In the genomic region with DNA sequence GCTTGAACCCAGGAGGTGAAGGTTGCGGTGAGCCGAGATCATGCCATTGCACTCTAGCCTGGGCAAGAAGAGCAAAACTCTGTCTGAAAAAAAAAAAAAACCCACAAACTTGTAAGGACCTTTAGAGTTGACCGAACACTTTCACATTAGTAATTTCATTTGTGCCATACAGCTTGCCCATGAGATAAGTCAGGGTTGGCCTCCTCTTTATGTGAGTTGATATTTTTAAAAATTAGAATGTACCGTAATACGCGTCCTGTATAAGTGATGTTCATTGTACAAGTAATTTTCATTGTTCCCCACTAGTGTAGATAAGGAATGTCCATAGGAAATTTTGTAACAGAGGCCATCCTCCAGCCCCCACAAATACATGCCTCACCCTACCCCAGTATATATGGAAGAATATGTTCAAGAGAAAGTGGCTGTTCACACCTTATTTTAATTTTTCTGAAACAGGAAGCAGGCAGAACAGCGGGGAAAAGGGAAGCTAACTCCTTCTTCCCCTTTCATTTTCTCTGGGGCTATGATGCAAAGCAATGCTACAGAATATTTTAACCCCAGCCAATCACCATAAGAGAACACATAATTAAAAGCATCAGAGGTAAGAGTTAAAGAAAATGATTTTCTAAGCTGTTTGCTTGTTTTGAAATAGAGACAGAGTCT, we compare ENCODE assay signal across 2 cellular contexts.
TF ChIP-seq lines count a peak whose summit lies in the region.

No MANE protein-coding gene starts in this region.

TF ChIP-seq in GM12878, 131 proteins besides CTCF, POLR2A, EP300 and RAD21:
- TF ChIP-seq CHD1 (IDR thresholded peaks at IDR 0.05; ENCODE audit: low read depth, low read length) (no peak), ESRRA (IDR thresholded peaks at IDR 0.05; ENCODE audit: low read length) (no peak), JUNB (IDR thresholded peaks at IDR 0.05) (peak; percentile 11; the same call in 1 of the 2 replicates), DPF2 (IDR thresholded peaks at IDR 0.05) (no peak), ETV6 (conservative IDR thresholded peaks at IDR 0.05 in 1 of 2, IDR thresholded peaks at IDR 0.05 in 1 of 2; ENCODE audit: borderline replicate concordance in 1 of 2, low read depth in 1 of 2) (peak in 1 of 2 experiments; percentile 91; a peak in 2 of 4 replicates), GATAD2B (conservative IDR thresholded peaks at IDR 0.05; ENCODE audit: low read depth) (0 out of 2 replicates have a peak, but pooled peaks have one; percentile 24), IKZF1 (conservative IDR thresholded peaks at IDR 0.05) (peak; percentile 54; the same call in 1 of the 2 replicates), SUPT20H (IDR thresholded peaks at IDR 0.05; ENCODE audit: borderline replicate concordance, control insufficient read depth, low read depth, low read length) (no peak), IKZF2 (IDR thresholded peaks at IDR 0.05) (peak; percentile 66 to 75), RUNX3 (IDR thresholded peaks at IDR 0.05; ENCODE audit: low read length) (peak; percentile 45), TAF1 (IDR thresholded peaks at IDR 0.05; ENCODE audit: borderline replicate concordance, low read depth, low read length) (no peak), BCL11A (IDR thresholded peaks at IDR 0.05; ENCODE audit: low read depth, low read length) (0 out of 2 replicates have a peak, but pooled peaks have one; percentile 33), POLR2AphosphoS2 (IDR thresholded peaks at IDR 0.05; ENCODE audit: low read depth, low read length) (no peak), SPI1 (IDR thresholded peaks at IDR 0.05; ENCODE audit: borderline replicate concordance, insufficient read depth, low read depth, low read length) (peak; percentile 56), KLF5 (IDR thresholded peaks at IDR 0.05; ENCODE audit: partially characterized antibody) (no peak), MTA2 (IDR thresholded peaks at IDR 0.05; ENCODE audit: low read depth) (peak; percentile 20; the same call in 1 of the 2 replicates), RELA (IDR thresholded peaks at IDR 0.05; ENCODE audit: borderline replicate concordance, partially characterized antibody) (no peak), CREB1 (IDR thresholded peaks at IDR 0.05; ENCODE audit: low read depth) (peak; percentile 14; the same call in 1 of the 2 replicates), SMAD5 (IDR thresholded peaks at IDR 0.05; ENCODE audit: low read depth) (no peak)
- TF ChIP-seq, protein P1, sequence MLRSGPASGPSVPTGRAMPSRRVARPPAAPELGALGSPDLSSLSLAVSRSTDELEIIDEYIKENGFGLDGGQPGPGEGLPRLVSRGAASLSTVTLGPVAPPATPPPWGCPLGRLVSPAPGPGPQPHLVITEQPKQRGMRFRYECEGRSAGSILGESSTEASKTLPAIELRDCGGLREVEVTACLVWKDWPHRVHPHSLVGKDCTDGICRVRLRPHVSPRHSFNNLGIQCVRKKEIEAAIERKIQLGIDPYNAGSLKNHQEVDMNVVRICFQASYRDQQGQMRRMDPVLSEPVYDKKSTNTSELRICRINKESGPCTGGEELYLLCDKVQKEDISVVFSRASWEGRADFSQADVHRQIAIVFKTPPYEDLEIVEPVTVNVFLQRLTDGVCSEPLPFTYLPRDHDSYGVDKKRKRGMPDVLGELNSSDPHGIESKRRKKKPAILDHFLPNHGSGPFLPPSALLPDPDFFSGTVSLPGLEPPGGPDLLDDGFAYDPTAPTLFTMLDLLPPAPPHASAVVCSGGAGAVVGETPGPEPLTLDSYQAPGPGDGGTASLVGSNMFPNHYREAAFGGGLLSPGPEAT (IDR thresholded peaks at IDR 0.05; ENCODE audit: low read depth), result peak; percentile 67
- TF ChIP-seq, protein P2, sequence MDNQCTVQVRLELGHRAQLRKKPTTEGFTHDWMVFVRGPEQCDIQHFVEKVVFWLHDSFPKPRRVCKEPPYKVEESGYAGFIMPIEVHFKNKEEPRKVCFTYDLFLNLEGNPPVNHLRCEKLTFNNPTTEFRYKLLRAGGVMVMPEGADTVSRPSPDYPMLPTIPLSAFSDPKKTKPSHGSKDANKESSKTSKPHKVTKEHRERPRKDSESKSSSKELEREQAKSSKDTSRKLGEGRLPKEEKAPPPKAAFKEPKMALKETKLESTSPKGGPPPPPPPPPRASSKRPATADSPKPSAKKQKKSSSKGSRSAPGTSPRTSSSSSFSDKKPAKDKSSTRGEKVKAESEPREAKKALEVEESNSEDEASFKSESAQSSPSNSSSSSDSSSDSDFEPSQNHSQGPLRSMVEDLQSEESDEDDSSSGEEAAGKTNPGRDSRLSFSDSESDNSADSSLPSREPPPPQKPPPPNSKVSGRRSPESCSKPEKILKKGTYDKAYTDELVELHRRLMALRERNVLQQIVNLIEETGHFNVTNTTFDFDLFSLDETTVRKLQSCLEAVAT (IDR thresholded peaks at IDR 0.05), result peak; percentile 10; the same call in 1 of the 2 replicates
- TF ChIP-seq, protein P3, sequence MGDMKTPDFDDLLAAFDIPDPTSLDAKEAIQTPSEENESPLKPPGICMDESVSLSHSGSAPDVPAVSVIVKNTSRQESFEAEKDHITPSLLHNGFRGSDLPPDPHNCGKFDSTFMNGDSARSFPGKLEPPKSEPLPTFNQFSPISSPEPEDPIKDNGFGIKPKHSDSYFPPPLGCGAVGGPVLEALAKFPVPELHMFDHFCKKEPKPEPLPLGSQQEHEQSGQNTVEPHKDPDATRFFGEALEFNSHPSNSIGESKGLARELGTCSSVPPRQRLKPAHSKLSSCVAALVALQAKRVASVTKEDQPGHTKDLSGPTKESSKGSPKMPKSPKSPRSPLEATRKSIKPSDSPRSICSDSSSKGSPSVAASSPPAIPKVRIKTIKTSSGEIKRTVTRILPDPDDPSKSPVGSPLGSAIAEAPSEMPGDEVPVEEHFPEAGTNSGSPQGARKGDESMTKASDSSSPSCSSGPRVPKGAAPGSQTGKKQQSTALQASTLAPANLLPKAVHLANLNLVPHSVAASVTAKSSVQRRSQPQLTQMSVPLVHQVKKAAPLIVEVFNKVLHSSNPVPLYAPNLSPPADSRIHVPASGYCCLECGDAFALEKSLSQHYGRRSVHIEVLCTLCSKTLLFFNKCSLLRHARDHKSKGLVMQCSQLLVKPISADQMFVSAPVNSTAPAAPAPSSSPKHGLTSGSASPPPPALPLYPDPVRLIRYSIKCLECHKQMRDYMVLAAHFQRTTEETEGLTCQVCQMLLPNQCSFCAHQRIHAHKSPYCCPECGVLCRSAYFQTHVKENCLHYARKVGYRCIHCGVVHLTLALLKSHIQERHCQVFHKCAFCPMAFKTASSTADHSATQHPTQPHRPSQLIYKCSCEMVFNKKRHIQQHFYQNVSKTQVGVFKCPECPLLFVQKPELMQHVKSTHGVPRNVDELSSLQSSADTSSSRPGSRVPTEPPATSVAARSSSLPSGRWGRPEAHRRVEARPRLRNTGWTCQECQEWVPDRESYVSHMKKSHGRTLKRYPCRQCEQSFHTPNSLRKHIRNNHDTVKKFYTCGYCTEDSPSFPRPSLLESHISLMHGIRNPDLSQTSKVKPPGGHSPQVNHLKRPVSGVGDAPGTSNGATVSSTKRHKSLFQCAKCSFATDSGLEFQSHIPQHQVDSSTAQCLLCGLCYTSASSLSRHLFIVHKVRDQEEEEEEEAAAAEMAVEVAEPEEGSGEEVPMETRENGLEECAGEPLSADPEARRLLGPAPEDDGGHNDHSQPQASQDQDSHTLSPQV (IDR thresholded peaks at IDR 0.05), result no peak

TF ChIP-seq in GM23338, 12 proteins besides CTCF, POLR2A, EP300 and RAD21:
- TF ChIP-seq EZH2phosphoT487 (IDR thresholded peaks at IDR 0.05; ENCODE audit: unreplicated experiment) (no peak), ZNF331 (CRISPR knock-in tag; IDR thresholded peaks at IDR 0.05; ENCODE audit: low read depth) (no peak), POLR2AphosphoS5 (IDR thresholded peaks at IDR 0.05; ENCODE audit: low read depth) (no peak), NANOG (IDR thresholded peaks at IDR 0.05; ENCODE audit: borderline replicate concordance) (no peak), JUNB (IDR thresholded peaks at IDR 0.05; ENCODE audit: unreplicated experiment) (no peak), CREB1 (CRISPR knock-in tag; IDR thresholded peaks at IDR 0.05; ENCODE audit: low read depth) (no peak), ZNF114 (CRISPR knock-in tag; IDR thresholded peaks at IDR 0.05) (no peak), STAT1 (IDR thresholded peaks at IDR 0.05; ENCODE audit: unreplicated experiment) (no peak), EZH2 (IDR thresholded peaks at IDR 0.05; ENCODE audit: low read depth, unreplicated experiment) (no peak)
- TF ChIP-seq, protein P4, sequence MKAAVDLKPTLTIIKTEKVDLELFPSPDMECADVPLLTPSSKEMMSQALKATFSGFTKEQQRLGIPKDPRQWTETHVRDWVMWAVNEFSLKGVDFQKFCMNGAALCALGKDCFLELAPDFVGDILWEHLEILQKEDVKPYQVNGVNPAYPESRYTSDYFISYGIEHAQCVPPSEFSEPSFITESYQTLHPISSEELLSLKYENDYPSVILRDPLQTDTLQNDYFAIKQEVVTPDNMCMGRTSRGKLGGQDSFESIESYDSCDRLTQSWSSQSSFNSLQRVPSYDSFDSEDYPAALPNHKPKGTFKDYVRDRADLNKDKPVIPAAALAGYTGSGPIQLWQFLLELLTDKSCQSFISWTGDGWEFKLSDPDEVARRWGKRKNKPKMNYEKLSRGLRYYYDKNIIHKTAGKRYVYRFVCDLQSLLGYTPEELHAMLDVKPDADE (IDR thresholded peaks at IDR 0.05), result no peak
- TF ChIP-seq, protein P5, sequence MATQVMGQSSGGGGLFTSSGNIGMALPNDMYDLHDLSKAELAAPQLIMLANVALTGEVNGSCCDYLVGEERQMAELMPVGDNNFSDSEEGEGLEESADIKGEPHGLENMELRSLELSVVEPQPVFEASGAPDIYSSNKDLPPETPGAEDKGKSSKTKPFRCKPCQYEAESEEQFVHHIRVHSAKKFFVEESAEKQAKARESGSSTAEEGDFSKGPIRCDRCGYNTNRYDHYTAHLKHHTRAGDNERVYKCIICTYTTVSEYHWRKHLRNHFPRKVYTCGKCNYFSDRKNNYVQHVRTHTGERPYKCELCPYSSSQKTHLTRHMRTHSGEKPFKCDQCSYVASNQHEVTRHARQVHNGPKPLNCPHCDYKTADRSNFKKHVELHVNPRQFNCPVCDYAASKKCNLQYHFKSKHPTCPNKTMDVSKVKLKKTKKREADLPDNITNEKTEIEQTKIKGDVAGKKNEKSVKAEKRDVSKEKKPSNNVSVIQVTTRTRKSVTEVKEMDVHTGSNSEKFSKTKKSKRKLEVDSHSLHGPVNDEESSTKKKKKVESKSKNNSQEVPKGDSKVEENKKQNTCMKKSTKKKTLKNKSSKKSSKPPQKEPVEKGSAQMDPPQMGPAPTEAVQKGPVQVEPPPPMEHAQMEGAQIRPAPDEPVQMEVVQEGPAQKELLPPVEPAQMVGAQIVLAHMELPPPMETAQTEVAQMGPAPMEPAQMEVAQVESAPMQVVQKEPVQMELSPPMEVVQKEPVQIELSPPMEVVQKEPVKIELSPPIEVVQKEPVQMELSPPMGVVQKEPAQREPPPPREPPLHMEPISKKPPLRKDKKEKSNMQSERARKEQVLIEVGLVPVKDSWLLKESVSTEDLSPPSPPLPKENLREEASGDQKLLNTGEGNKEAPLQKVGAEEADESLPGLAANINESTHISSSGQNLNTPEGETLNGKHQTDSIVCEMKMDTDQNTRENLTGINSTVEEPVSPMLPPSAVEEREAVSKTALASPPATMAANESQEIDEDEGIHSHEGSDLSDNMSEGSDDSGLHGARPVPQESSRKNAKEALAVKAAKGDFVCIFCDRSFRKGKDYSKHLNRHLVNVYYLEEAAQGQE (IDR thresholded peaks at IDR 0.05; ENCODE audit: unreplicated experiment), result no peak
- TF ChIP-seq, protein P6, sequence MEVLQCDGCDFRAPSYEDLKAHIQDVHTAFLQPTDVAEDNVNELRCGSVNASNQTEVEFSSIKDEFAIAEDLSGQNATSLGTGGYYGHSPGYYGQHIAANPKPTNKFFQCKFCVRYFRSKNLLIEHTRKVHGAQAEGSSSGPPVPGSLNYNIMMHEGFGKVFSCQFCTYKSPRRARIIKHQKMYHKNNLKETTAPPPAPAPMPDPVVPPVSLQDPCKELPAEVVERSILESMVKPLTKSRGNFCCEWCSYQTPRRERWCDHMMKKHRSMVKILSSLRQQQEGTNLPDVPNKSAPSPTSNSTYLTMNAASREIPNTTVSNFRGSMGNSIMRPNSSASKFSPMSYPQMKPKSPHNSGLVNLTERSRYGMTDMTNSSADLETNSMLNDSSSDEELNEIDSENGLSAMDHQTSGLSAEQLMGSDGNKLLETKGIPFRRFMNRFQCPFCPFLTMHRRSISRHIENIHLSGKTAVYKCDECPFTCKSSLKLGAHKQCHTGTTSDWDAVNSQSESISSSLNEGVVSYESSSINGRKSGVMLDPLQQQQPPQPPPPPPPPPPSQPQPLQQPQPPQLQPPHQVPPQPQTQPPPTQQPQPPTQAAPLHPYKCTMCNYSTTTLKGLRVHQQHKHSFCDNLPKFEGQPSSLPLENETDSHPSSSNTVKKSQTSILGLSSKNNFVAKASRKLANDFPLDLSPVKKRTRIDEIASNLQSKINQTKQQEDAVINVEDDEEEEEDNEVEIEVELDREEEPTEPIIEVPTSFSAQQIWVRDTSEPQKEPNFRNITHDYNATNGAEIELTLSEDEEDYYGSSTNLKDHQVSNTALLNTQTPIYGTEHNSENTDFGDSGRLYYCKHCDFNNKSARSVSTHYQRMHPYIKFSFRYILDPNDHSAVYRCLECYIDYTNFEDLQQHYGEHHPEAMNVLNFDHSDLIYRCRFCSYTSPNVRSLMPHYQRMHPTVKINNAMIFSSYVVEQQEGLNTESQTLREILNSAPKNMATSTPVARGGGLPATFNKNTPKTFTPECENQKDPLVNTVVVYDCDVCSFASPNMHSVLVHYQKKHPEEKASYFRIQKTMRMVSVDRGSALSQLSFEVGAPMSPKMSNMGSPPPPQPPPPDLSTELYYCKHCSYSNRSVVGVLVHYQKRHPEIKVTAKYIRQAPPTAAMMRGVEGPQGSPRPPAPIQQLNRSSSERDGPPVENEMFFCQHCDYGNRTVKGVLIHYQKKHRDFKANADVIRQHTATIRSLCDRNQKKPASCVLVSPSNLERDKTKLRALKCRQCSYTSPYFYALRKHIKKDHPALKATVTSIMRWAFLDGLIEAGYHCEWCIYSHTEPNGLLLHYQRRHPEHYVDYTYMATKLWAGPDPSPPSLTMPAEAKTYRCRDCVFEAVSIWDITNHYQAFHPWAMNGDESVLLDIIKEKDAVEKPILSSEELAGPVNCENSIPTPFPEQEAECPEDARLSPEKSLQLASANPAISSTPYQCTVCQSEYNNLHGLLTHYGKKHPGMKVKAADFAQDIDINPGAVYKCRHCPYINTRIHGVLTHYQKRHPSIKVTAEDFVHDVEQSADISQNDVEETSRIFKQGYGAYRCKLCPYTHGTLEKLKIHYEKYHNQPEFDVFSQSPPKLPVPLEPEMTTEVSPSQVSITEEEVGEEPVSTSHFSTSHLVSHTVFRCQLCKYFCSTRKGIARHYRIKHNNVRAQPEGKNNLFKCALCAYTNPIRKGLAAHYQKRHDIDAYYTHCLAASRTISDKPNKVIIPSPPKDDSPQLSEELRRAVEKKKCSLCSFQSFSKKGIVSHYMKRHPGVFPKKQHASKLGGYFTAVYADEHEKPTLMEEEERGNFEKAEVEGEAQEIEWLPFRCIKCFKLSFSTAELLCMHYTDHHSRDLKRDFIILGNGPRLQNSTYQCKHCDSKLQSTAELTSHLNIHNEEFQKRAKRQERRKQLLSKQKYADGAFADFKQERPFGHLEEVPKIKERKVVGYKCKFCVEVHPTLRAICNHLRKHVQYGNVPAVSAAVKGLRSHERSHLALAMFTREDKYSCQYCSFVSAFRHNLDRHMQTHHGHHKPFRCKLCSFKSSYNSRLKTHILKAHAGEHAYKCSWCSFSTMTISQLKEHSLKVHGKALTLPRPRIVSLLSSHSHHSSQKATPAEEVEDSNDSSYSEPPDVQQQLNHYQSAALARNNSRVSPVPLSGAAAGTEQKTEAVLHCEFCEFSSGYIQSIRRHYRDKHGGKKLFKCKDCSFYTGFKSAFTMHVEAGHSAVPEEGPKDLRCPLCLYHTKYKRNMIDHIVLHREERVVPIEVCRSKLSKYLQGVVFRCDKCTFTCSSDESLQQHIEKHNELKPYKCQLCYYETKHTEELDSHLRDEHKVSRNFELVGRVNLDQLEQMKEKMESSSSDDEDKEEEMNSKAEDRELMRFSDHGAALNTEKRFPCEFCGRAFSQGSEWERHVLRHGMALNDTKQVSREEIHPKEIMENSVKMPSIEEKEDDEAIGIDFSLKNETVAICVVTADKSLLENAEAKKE (CRISPR knock-in tag; IDR thresholded peaks at IDR 0.05), result no peak
